19 cellular contexts compared by ENCODE assay signal in the genomic region with DNA sequence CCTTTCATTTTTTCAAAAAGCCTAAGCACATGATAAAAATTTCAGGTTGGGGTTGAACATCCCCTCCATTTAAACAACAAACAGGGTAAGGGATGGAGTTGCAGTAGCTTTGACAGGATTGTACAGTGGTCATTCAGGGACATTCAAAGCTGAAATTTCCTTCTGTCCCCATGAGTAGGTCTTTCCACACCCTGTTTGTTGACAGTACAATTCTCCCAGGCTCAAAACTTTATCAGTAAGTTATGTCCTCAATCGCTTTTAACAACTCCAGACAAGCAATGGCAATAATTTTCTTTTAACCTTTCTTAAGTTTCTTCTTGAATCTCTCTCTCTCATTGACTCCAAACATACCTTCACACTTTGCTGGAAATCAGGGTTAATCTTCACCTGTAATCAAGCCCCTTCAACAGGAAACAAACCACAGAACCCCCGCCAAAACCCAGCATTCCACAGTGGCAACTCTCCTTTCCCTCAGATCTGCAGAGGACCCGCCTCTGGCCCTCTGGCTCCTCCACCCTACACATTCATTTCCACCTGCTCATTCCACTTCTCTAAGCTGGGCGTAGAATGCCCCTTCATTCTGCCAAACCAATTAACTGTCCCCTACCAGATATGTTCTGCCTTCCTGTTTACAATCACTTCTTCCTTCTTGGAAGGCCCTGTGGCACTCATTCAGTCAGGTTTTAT. TPM values are rescaled to one million over a fixed set of nuclear protein-coding genes. Genes with fewer than 3 reads are reported as not detected.
DNase-seq lines count a peak whose midpoint lies in the region; ATAC-seq and TF ChIP-seq lines count a peak whose summit lies in the region.
"Had no signal": no experiment of that assay in that cellular context is flagged by ENCODE, and none has a peak within 500 bp of the region (broad histone marks: within the 10 kb centered on the region; RNA-seq: fewer than 3 reads in every experiment).

No MANE protein-coding gene starts in this region.

- H3K9me3 ChIP-seq in body of pancreas: no peaks in the 10 kb centered on the region
- H3K9me3 ChIP-seq: esophagus muscularis mucosa, ovary had no signal

- CTCF ChIA-PET in activated CD4-positive, alpha-beta T cell treated with anti-CD3 and anti-CD28 coated beads for 36 hours (lab: Charles Lee): no interaction called here

- no peaks in the 10 kb centered on the region for H3K9me3 Mint-ChIP-seq in activated CD4-positive, alpha-beta T cell treated with anti-CD3 and anti-CD28 coated beads for 36 hours (ENCODE audit: low read depth)
- no peaks in the 10 kb centered on the region for H3K9me3 Mint-ChIP-seq in nephron progenitor cell
- H3K9me3 Mint-ChIP-seq: CD14-positive monocyte; HFFc6; stimulated activated naive B cell treated with anti-CD40 and anti-IgM and Interleukin-4, amounts not matched to agents 10 μg/mL and 1 μg/mL and 100 μg/mL, for 72 hours had no signal

- H3K27me3 ChIP-seq in body of pancreas: no peaks in the 10 kb centered on the region
- H3K27me3 ChIP-seq: esophagus muscularis mucosa, ovary had no signal

- H3K27ac Mint-ChIP-seq in activated CD4-positive, alpha-beta T cell treated with anti-CD3 and anti-CD28 coated beads for 36 hours: peak overlapping the region; percentile 45
- H3K27ac Mint-ChIP-seq in nephron progenitor cell: peak overlapping the region; percentile 80
- H3K27ac Mint-ChIP-seq: HFFc6 had no signal

- 36 to 57% methylated on average over 4 of the region's 4 CpGs for WGBS in body of pancreas, 2 donors

- H3K4me3 Mint-ChIP-seq in activated CD4-positive, alpha-beta T cell treated with anti-CD3 and anti-CD28 coated beads for 36 hours: no peak overlapping the region
- H3K4me3 Mint-ChIP-seq in nephron progenitor cell: no peak overlapping the region
- H3K4me3 Mint-ChIP-seq: CD14-positive monocyte; HFFc6; stimulated activated naive B cell treated with anti-CD40 and anti-IgM and Interleukin-4, amounts not matched to agents 10 μg/mL and 1 μg/mL and 100 μg/mL, for 72 hours had no signal

- POLR2A ChIA-PET in activated CD4-positive, alpha-beta T cell treated with anti-CD3 and anti-CD28 coated beads for 36 hours (lab: Charles Lee): no interaction called here

- H3K4me3 ChIP-seq in body of pancreas: no peak overlapping the region
- H3K4me3 ChIP-seq: esophagus muscularis mucosa, ovary had no signal

- no peak for ATAC-seq in activated CD4-positive, alpha-beta T cell treated with anti-CD3 and anti-CD28 coated beads for 36 hours
- no peak for ATAC-seq in body of pancreas
- ATAC-seq in HG02840 (IDR thresholded peaks at IDR 0.05; ENCODE audit: low FRiP score, unreplicated experiment): no peak
- no peak for ATAC-seq in GM21447 (IDR thresholded peaks at IDR 0.05; ENCODE audit: unreplicated experiment)
- ATAC-seq: stimulated activated naive B cell treated with anti-CD40 and anti-IgM and Interleukin-4, amounts not matched to agents 10 μg/mL and 1 μg/mL and 100 μg/mL, for 72 hours had no signal

- TF ChIP-seq POLR2A in body of pancreas (IDR thresholded peaks at IDR 0.05): no peak

- H3K4me1 ChIP-seq in body of pancreas: peaks cover 77% of the 10 kb centered on the region

- no peaks in the 10 kb centered on the region for H3K27me3 Mint-ChIP-seq in activated CD4-positive, alpha-beta T cell treated with anti-CD3 and anti-CD28 coated beads for 36 hours
- peaks cover 4% of the 10 kb centered on the region for H3K27me3 Mint-ChIP-seq in nephron progenitor cell (ENCODE audit: low read depth, poor library complexity)
- H3K27me3 Mint-ChIP-seq: stimulated activated naive B cell treated with anti-CD40 and anti-IgM and Interleukin-4, amounts not matched to agents 10 μg/mL and 1 μg/mL and 100 μg/mL, for 72 hours had no signal

- H3K4me1 Mint-ChIP-seq in activated CD4-positive, alpha-beta T cell treated with anti-CD3 and anti-CD28 coated beads for 36 hours: peaks cover 3% of the 10 kb centered on the region
- H3K4me1 Mint-ChIP-seq in nephron progenitor cell: no peaks in the 10 kb centered on the region

- H3K27ac ChIP-seq in body of pancreas: peak overlapping the region in 3 of 4 donors; percentile 7 to 28 (median 21)
- H3K27ac ChIP-seq: esophagus muscularis mucosa, ovary had no signal

- intact Hi-C loops in activated CD4-positive, alpha-beta T cell treated with anti-CD3 and anti-CD28 coated beads for 36 hours (cut with DNase I, micrococcal nuclease): loop anchor here in 1 of 2 experiments (2.0 kb wide), 1 partner anchor 89 kb away; no protein-coding TSS in a partner anchor
- intact Hi-C loops in body of pancreas (cut with DNase I): no loop called here

- H3K36me3 ChIP-seq in body of pancreas (replicated peaks in 1 of 2; ENCODE audit: insufficient read depth in 1 of 2, low read depth in 2 of 2): peaks cover 9 to 12% of the 10 kb centered on the region in 2 donors
- H3K36me3 ChIP-seq: ovary had no signal

- DNase-seq in activated CD4-positive, alpha-beta T cell treated with anti-CD3 and anti-CD28 coated beads for 36 hours: no peak
- DNase-seq in activated CD4-positive, alpha-beta T cell treated with anti-CD3 and anti-CD28 coated beads for 48 hours: no peak
- DNase-seq in HK-2 (ENCODE audit: unreplicated experiment) (peak; percentile 17), body of pancreas (no peak), nephron progenitor cell (no peak)
- DNase-seq in activated effector memory CD4-positive, alpha-beta T cell treated with Interleukin-2 at 50 U/mL for 16 hours: no peak
- DNase-seq: 8988T; activated naive CD4-positive, alpha-beta T cell treated with Interleukin-2 at 50 U/mL for 16 hours; head of caudate nucleus; HFFc6; midbrain; NCI-H1092; NCI-H82; ovary; stimulated activated naive B cell treated with anti-CD40 and anti-IgM and Interleukin-4, amounts not matched to agents 10 μg/mL and 1 μg/mL and 100 μg/mL, for 72 hours had no signal

- peaks cover 23% of the 10 kb centered on the region for H3K36me3 Mint-ChIP-seq in activated CD4-positive, alpha-beta T cell treated with anti-CD3 and anti-CD28 coated beads for 36 hours (ENCODE audit: low read depth)
- peaks cover 48% of the 10 kb centered on the region for H3K36me3 Mint-ChIP-seq in nephron progenitor cell (ENCODE audit: low read depth)

- TF ChIP-seq CTCF in body of pancreas (IDR thresholded peaks at IDR 0.05): no peak
- TF ChIP-seq CTCF in nephron progenitor cell (IDR thresholded peaks at IDR 0.05): no peak

RNA-seq across cellular contexts. Expression of gene TXNDC11, which starts 20.7 kb away (rescaled TPM):
- total RNA-seq in activated CD4-positive, alpha-beta T cell treated with anti-CD3 and anti-CD28 coated beads for 36 hours: 10 to 100 TPM; 27.3 to 28.3 TPM
- total RNA-seq in body of pancreas: 10 to 100 TPM; 38.4 to 90.3 TPM

RNA-seq across cellular contexts. Expression of gene SNN, which starts 53.7 kb away (rescaled TPM):
- total RNA-seq in activated CD4-positive, alpha-beta T cell treated with anti-CD3 and anti-CD28 coated beads for 36 hours: 1 to 10 TPM; 6.0 to 7.2 TPM
- 10 to 100 TPM in 1 of 2 donors, 1 to 10 TPM in 1; 7.5 to 10.9 TPM for total RNA-seq in body of pancreas
